16 cellular contexts compared by ENCODE assay signal in the genomic region with DNA sequence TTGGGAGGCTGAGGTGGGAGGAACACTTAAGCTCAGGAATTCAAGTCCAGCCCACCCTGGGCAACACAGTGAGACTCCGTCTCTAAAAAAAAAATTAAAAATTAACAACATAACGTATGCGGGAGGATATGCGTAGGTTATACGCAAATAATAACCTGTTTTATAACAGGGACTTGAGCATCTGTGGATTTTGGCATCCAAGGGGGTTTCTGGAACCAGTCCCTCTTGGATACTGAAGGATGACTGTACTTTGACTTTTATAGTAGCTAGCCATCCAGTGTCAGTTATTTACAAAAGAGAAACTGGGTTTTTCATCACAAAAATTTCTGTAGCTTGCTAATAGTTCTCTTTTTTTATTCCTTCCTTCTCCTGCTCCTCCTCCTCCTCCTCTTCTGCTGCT.
DNase-seq lines count a peak whose midpoint lies in the region; ATAC-seq and TF ChIP-seq lines count a peak whose summit lies in the region.
"Had no signal": no experiment of that assay in that cellular context is flagged by ENCODE, and none has a peak within 500 bp of the region (broad histone marks: within the 10 kb centered on the region; RNA-seq: fewer than 3 reads in every experiment).

No MANE protein-coding gene starts in this region.

- no peaks in the 10 kb centered on the region for H3K9me3 Mint-ChIP-seq in activated naive CD8-positive, alpha-beta T cell treated with anti-CD3 and anti-CD28 coated beads, Interleukin-2, amount 10 ng/mL, durations not matched to agents 7 days and 5 days
- H3K9me3 Mint-ChIP-seq in activated naive CD8-positive, alpha-beta T cell treated with anti-CD3 and anti-CD28 coated beads for 36 hours, result no peaks in the 10 kb centered on the region
- no peaks in the 10 kb centered on the region for H3K9me3 Mint-ChIP-seq in T-cell
- no peaks in the 10 kb centered on the region for H3K9me3 Mint-ChIP-seq in neural progenitor cell
- H3K9me3 Mint-ChIP-seq: CD8-positive, alpha-beta T cell had no signal

- peaks cover 22% of the 10 kb centered on the region for H4K20me1 ChIP-seq in neural progenitor cell (ENCODE audit: low read depth)
- H4K20me1 ChIP-seq: BLaER1 treated with 17β-estradiol and CSF1 and Interleukin-3, amounts not matched to agents 10 nM and 100 nM had no signal

- no peak for DNase-seq in activated naive CD8-positive, alpha-beta T cell treated with anti-CD3 and anti-CD28 coated beads, Interleukin-2, amount 10 ng/mL, durations not matched to agents 7 days and 5 days
- no peak for DNase-seq in activated naive CD8-positive, alpha-beta T cell treated with anti-CD3 and anti-CD28 coated beads for 36 hours
- DNase-seq in T-cell (no peak), fibroblast of the aortic adventitia (ENCODE audit: low read depth) (peak; percentile 54), neural progenitor cell (ENCODE audit: low spot score) (no peak), KG1 (lab: John Stamatoyannopoulos, UW) (no peak)
- no peak for DNase-seq in activated T-cell treated with anti-CD3 and anti-CD28 coated beads, Interleukin-2, amount 50 U/mL, for 48 hours
- DNase-seq: 8988T; Calu3; CD8-positive, alpha-beta T cell; DMS79 treated with DMSO at 0.1 percent for 48 hours; HCEC 1CT had no signal

- no peaks in the 10 kb centered on the region for H3K4me1 ChIP-seq in neural progenitor cell

- H3K27me3 Mint-ChIP-seq in activated naive CD8-positive, alpha-beta T cell treated with anti-CD3 and anti-CD28 coated beads, Interleukin-2, amount 10 ng/mL, durations not matched to agents 7 days and 5 days, result no peaks in the 10 kb centered on the region
- no peaks in the 10 kb centered on the region for H3K27me3 Mint-ChIP-seq in activated naive CD8-positive, alpha-beta T cell treated with anti-CD3 and anti-CD28 coated beads for 36 hours
- H3K27me3 Mint-ChIP-seq in T-cell, result no peaks in the 10 kb centered on the region
- H3K27me3 Mint-ChIP-seq in neural progenitor cell (ENCODE audit: insufficient read depth, low read depth), result peaks cover 5% of the 10 kb centered on the region
- H3K27me3 Mint-ChIP-seq: B cell had no signal

- H3K4me3 ChIP-seq in fibroblast of the aortic adventitia (ENCODE audit: low read depth, low read length) (no peak overlapping the region), neural progenitor cell (no peak overlapping the region)
- H3K4me3 ChIP-seq: BLaER1 treated with 17β-estradiol and CSF1 and Interleukin-3, amounts not matched to agents 10 nM and 100 nM; GM12878 had no signal

- H3K79me2 ChIP-seq in neural progenitor cell (ENCODE audit: low read depth), result peaks cover 9% of the 10 kb centered on the region

- H3K27ac Mint-ChIP-seq in activated naive CD8-positive, alpha-beta T cell treated with anti-CD3 and anti-CD28 coated beads, Interleukin-2, amount 10 ng/mL, durations not matched to agents 7 days and 5 days, result peak overlapping the region; percentile 22
- no peak overlapping the region for H3K27ac Mint-ChIP-seq in activated naive CD8-positive, alpha-beta T cell treated with anti-CD3 and anti-CD28 coated beads for 36 hours
- H3K27ac Mint-ChIP-seq in T-cell, result peak overlapping the region; percentile 12 to 39
- no peak overlapping the region for H3K27ac Mint-ChIP-seq in neural progenitor cell
- H3K27ac Mint-ChIP-seq: B cell; CD8-positive, alpha-beta T cell had no signal

- no peak overlapping the region for H3K27ac ChIP-seq in neural progenitor cell
- H3K27ac ChIP-seq: BLaER1 treated with 17β-estradiol and CSF1 and Interleukin-3, amounts not matched to agents 10 nM and 100 nM; HL-60 had no signal

- CTCF ChIA-PET in T-cell (lab: Charles Lee), result interaction anchor here in 1 of 2 donors (0.6 to 1.4 kb wide), 3 partner anchors 9 to 70 kb away, joined by 3 to 9 read pairs (median 3); no protein-coding TSS in a partner anchor

- H3K4me2 ChIP-seq in neural progenitor cell, result no peak overlapping the region
- H3K4me2 ChIP-seq: BLaER1 treated with 17β-estradiol and CSF1 and Interleukin-3, amounts not matched to agents 10 nM and 100 nM had no signal

- no peak for ATAC-seq in activated naive CD8-positive, alpha-beta T cell treated with anti-CD3 and anti-CD28 coated beads, Interleukin-2, amount 10 ng/mL, durations not matched to agents 7 days and 5 days (ENCODE audit: low read depth)
- no peak for ATAC-seq in T-cell (replicated peaks in 1 of 4)
- ATAC-seq: CD8-positive, alpha-beta T cell; GM12878 had no signal

- H3K36me3 Mint-ChIP-seq in activated naive CD8-positive, alpha-beta T cell treated with anti-CD3 and anti-CD28 coated beads, Interleukin-2, amount 10 ng/mL, durations not matched to agents 7 days and 5 days, result peaks cover 11% of the 10 kb centered on the region
- peaks cover 8% of the 10 kb centered on the region for H3K36me3 Mint-ChIP-seq in activated naive CD8-positive, alpha-beta T cell treated with anti-CD3 and anti-CD28 coated beads for 36 hours
- H3K36me3 Mint-ChIP-seq in T-cell (peaks cover 25% of the 10 kb centered on the region), neural progenitor cell (peaks cover 3% of the 10 kb centered on the region)

- H3K4me3 Mint-ChIP-seq in activated naive CD8-positive, alpha-beta T cell treated with anti-CD3 and anti-CD28 coated beads, Interleukin-2, amount 10 ng/mL, durations not matched to agents 7 days and 5 days, result no peak overlapping the region
- H3K4me3 Mint-ChIP-seq in activated naive CD8-positive, alpha-beta T cell treated with anti-CD3 and anti-CD28 coated beads for 36 hours, result no peak overlapping the region
- H3K4me3 Mint-ChIP-seq in T-cell (no peak overlapping the region), neural progenitor cell (no peak overlapping the region)
- H3K4me3 Mint-ChIP-seq: B cell; CD8-positive, alpha-beta T cell had no signal

- peaks cover 4% of the 10 kb centered on the region for H3K36me3 ChIP-seq in neural progenitor cell
- H3K36me3 ChIP-seq: BLaER1 treated with 17β-estradiol and CSF1 and Interleukin-3, amounts not matched to agents 10 nM and 100 nM had no signal

- H3K9ac ChIP-seq in neural progenitor cell, result no peak overlapping the region
- H3K9ac ChIP-seq: BLaER1 treated with 17β-estradiol and CSF1 and Interleukin-3, amounts not matched to agents 10 nM and 100 nM had no signal

- peaks cover 26% of the 10 kb centered on the region for H3K4me1 Mint-ChIP-seq in activated naive CD8-positive, alpha-beta T cell treated with anti-CD3 and anti-CD28 coated beads, Interleukin-2, amount 10 ng/mL, durations not matched to agents 7 days and 5 days
- H3K4me1 Mint-ChIP-seq in activated naive CD8-positive, alpha-beta T cell treated with anti-CD3 and anti-CD28 coated beads for 36 hours, result peaks cover 37% of the 10 kb centered on the region
- peaks cover 47 to 60% (median 48%) of the 10 kb centered on the region in 3 donors for H3K4me1 Mint-ChIP-seq in T-cell
- H3K4me1 Mint-ChIP-seq in neural progenitor cell, result peaks cover 9% of the 10 kb centered on the region

- H3K9me3 ChIP-seq in neural progenitor cell (ENCODE audit: low read depth), result no peaks in the 10 kb centered on the region
- H3K9me3 ChIP-seq: BLaER1 treated with 17β-estradiol and CSF1 and Interleukin-3, amounts not matched to agents 10 nM and 100 nM had no signal

- POLR2A ChIA-PET in activated naive CD8-positive, alpha-beta T cell treated with anti-CD3 and anti-CD28 coated beads, Interleukin-2, amount 10 ng/mL, durations not matched to agents 7 days and 5 days (lab: Charles Lee), result no interaction called here
- POLR2A ChIA-PET in T-cell (lab: Charles Lee), result no interaction called here

- H3K27me3 ChIP-seq in neural progenitor cell, result no peaks in the 10 kb centered on the region
- H3K27me3 ChIP-seq: BLaER1 treated with 17β-estradiol and CSF1 and Interleukin-3, amounts not matched to agents 10 nM and 100 nM had no signal

- H2AFZ ChIP-seq in neural progenitor cell (replicated peaks), result no peak overlapping the region

- peaks cover 6% of the 10 kb centered on the region for H3F3A ChIP-seq in neural progenitor cell (ENCODE audit: low read depth)

- TF ChIP-seq CTCF in fibroblast of the aortic adventitia (IDR thresholded peaks at IDR 0.05; ENCODE audit: insufficient read depth, low read length) (no peak), neural progenitor cell (IDR thresholded peaks at IDR 0.05) (no peak)

Comparison
In these comparisons a context has a peak if more than half of its experiments do, and no peak if none do; other contexts are left out.
1. H3K27ac Mint-ChIP-seq: peak in activated naive CD8-positive, alpha-beta T cell treated with anti-CD3 and anti-CD28 coated beads, Interleukin-2, amount 10 ng/mL, durations not matched to agents 7 days and 5 days (single experiment) and T-cell (2 of 2); none in activated naive CD8-positive, alpha-beta T cell treated with anti-CD3 and anti-CD28 coated beads for 36 hours (single experiment) and neural progenitor cell (single experiment).